In genomic region chr19:58261600-58261967, GRCh38 we compare ENCODE assay signal across 1 cellular context.
TF ChIP-seq lines count a peak whose summit lies in the region.

No MANE protein-coding gene starts in this region.

TF ChIP-seq in endothelial cell of umbilical vein, 7 proteins besides CTCF, POLR2A, EP300 and RAD21:
- TF ChIP-seq POLR2AphosphoS5 (IDR thresholded peaks at IDR 0.05; ENCODE audit: insufficient read depth, low read depth, low read length) (peak; percentile 26), EZH2 (IDR thresholded peaks at IDR 0.05; ENCODE audit: borderline replicate concordance, low read depth, low read length, severe bottlenecking) (no peak)
